Comparison of ENCODE assay signal across 13 cellular contexts in the genomic region with DNA sequence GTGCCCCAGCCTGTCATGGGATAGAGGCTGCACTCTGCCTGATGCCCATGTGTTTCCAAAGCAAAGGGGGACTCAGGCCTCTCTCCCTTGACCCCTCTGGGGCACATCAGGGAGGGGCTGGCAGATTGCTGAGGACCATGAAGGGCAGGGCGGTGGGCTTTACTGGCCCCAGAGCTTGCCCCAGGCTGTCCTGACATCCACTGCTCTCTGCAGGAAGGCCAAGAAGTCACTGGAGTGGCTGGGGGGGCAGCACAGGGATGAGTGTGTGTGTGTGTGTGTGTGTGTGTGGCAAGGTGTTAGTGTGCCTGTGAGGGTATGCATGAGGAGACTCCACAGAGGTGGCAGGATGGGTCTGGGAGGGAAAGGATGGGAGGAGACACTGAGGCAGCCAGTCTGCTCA.
A peak's percentile ranks its signal among the peaks of the same experiment; 100 is the strongest.
DNase-seq lines count a peak whose midpoint lies in the region; ATAC-seq and TF ChIP-seq lines count a peak whose summit lies in the region.
"Had no signal": no experiment of that assay in that cellular context is flagged by ENCODE, and none has a peak within 500 bp of the region (broad histone marks: within the 10 kb centered on the region; RNA-seq: fewer than 3 reads in every experiment).

No MANE protein-coding gene starts in this region.

- WGBS in neuronal stem cell (ENCODE audit: extremely low coverage in 2 of 2, insufficient read length in 2 of 2, insufficient replicate concordance in 1 of 2), 2 donors, result no CpG with 5 or more reads among the region's 1 CpG
- WGBS in suprapubic skin, result 100% methylated on average over 1 of the region's 1 CpG

- ATAC-seq in HG03520 (IDR thresholded peaks at IDR 0.05; ENCODE audit: unreplicated experiment) (no peak), GM18868 (IDR thresholded peaks at IDR 0.05; ENCODE audit: unreplicated experiment) (no peak)
- ATAC-seq in activated CD8-positive, alpha-beta T cell treated with anti-CD3 and anti-CD28 coated beads, Interleukin-2, amount 10 ng/mL, durations not matched to agents 7 days and 5 days, result no peak

- no peak for TF ChIP-seq CTCF in dorsolateral prefrontal cortex (IDR thresholded peaks at IDR 0.05 in 54 of 56, conservative IDR thresholded peaks at IDR 0.05 in 2 of 56; ENCODE audit: low read depth in 1 of 56, partially characterized antibody in 56 of 56)
- no peak for TF ChIP-seq CTCF in suprapubic skin (IDR thresholded peaks at IDR 0.05)

- H3K4me1 Mint-ChIP-seq in activated CD8-positive, alpha-beta T cell treated with anti-CD3 and anti-CD28 coated beads, Interleukin-2, amount 10 ng/mL, durations not matched to agents 7 days and 5 days (ENCODE audit: low read depth), result no peaks in the 10 kb centered on the region
- H3K4me1 Mint-ChIP-seq: CD8-positive, alpha-beta memory T cell had no signal

- peak overlapping the region; percentile 49 for H3K18ac ChIP-seq in neuronal stem cell (ENCODE audit: low read length)

- DNase-seq in dorsolateral prefrontal cortex (no peak), neuronal stem cell (ENCODE audit: low spot score) (no peak), suprapubic skin (ENCODE audit: low spot score in 2 of 2) (no peak)
- no peak for DNase-seq in activated CD8-positive, alpha-beta T cell treated with anti-CD3 and anti-CD28 coated beads, Interleukin-2, amount 10 ng/mL, durations not matched to agents 7 days and 5 days
- DNase-seq: Caco-2; CD8-positive, alpha-beta memory T cell; DND-41; GDM1; HFFc6 had no signal

- POLR2A ChIA-PET in activated CD8-positive, alpha-beta T cell treated with anti-CD3 and anti-CD28 coated beads, Interleukin-2, amount 10 ng/mL, durations not matched to agents 7 days and 5 days (lab: Charles Lee), result no interaction called here

- no peak overlapping the region for H4K8ac ChIP-seq in neuronal stem cell (ENCODE audit: low read depth, low read length)

- H3K27ac ChIP-seq in dorsolateral prefrontal cortex (peak overlapping the region in 41 of 59 donors; percentile 4 to 86 (median 63)), neuronal stem cell (replicated peaks; ENCODE audit: low read length) (no peak overlapping the region), suprapubic skin (peak overlapping the region; percentile 20)

- no peak overlapping the region for H2BK120ac ChIP-seq in neuronal stem cell (ENCODE audit: low read depth, low read length)

- H3K36me3 Mint-ChIP-seq in activated CD8-positive, alpha-beta T cell treated with anti-CD3 and anti-CD28 coated beads, Interleukin-2, amount 10 ng/mL, durations not matched to agents 7 days and 5 days (ENCODE audit: low read depth), result no peaks in the 10 kb centered on the region
- H3K36me3 Mint-ChIP-seq: CD8-positive, alpha-beta memory T cell; IgD-negative memory B cell had no signal

- no peaks in the 10 kb centered on the region for H3K9me3 Mint-ChIP-seq in activated CD8-positive, alpha-beta T cell treated with anti-CD3 and anti-CD28 coated beads, Interleukin-2, amount 10 ng/mL, durations not matched to agents 7 days and 5 days (ENCODE audit: insufficient read depth)
- H3K9me3 Mint-ChIP-seq: CD8-positive, alpha-beta memory T cell had no signal

- H3K4me1 ChIP-seq in neuronal stem cell (ENCODE audit: control insufficient read depth in 2 of 2, insufficient read depth in 1 of 2, low read depth in 1 of 2, low read length in 2 of 2) (peaks cover 0 to 2% of the 10 kb centered on the region in 2 donors), suprapubic skin (peaks cover 68% of the 10 kb centered on the region)
- H3K4me1 ChIP-seq: HAP-1 had no signal

- no peak overlapping the region for H2BK15ac ChIP-seq in neuronal stem cell (ENCODE audit: low read length)

- H3K36me3 ChIP-seq in neuronal stem cell (replicated peaks in 1 of 2; ENCODE audit: control insufficient read depth in 2 of 2, insufficient read depth in 2 of 2, low read length in 2 of 2) (no peaks in the 10 kb centered on the region), suprapubic skin (no peaks in the 10 kb centered on the region)
- H3K36me3 ChIP-seq: HAP-1 had no signal

- peak overlapping the region; percentile 77 for H3K14ac ChIP-seq in neuronal stem cell (ENCODE audit: low read length)

- H3K4me3 ChIP-seq in dorsolateral prefrontal cortex, result no peak overlapping the region
- H3K4me3 ChIP-seq in neuronal stem cell (ENCODE audit: low read length in 2 of 2), result no peak overlapping the region
- no peak overlapping the region for H3K4me3 ChIP-seq in suprapubic skin
- H3K4me3 ChIP-seq: HAP-1 had no signal

- no peak for TF ChIP-seq EP300 in suprapubic skin (IDR thresholded peaks at IDR 0.05)

- no peak overlapping the region for H3K23ac ChIP-seq in neuronal stem cell (ENCODE audit: low read depth, low read length, poor library complexity)

- H3K4me3 Mint-ChIP-seq in activated CD8-positive, alpha-beta T cell treated with anti-CD3 and anti-CD28 coated beads, Interleukin-2, amount 10 ng/mL, durations not matched to agents 7 days and 5 days, result no peak overlapping the region
- H3K4me3 Mint-ChIP-seq: CD8-positive, alpha-beta memory T cell; HFFc6; IgD-negative memory B cell had no signal

- no peaks in the 10 kb centered on the region for H3K9me3 ChIP-seq in neuronal stem cell (replicated peaks in 1 of 2; ENCODE audit: control insufficient read depth in 2 of 2, insufficient read depth in 1 of 2, low read depth in 1 of 2, low read length in 2 of 2)
- H3K9me3 ChIP-seq in suprapubic skin, result no peaks in the 10 kb centered on the region
- H3K9me3 ChIP-seq: Caco-2, HAP-1 had no signal

- no peak for TF ChIP-seq POLR2A in suprapubic skin (IDR thresholded peaks at IDR 0.05)

- no peak overlapping the region for H3K4ac ChIP-seq in neuronal stem cell (ENCODE audit: low read length)

- intact Hi-C loops in dorsolateral prefrontal cortex (cut with DNase I), result no loop called here

- peak overlapping the region; percentile 11 for H2AK5ac ChIP-seq in neuronal stem cell (ENCODE audit: low read depth, low read length)

- no peaks in the 10 kb centered on the region for H3K27me3 Mint-ChIP-seq in activated CD8-positive, alpha-beta T cell treated with anti-CD3 and anti-CD28 coated beads, Interleukin-2, amount 10 ng/mL, durations not matched to agents 7 days and 5 days (ENCODE audit: low read depth)

- H3K27ac Mint-ChIP-seq in activated CD8-positive, alpha-beta T cell treated with anti-CD3 and anti-CD28 coated beads, Interleukin-2, amount 10 ng/mL, durations not matched to agents 7 days and 5 days, result no peak overlapping the region
- H3K27ac Mint-ChIP-seq: HFFc6, IgD-negative memory B cell had no signal

- no peak overlapping the region for H2BK5ac ChIP-seq in neuronal stem cell (ENCODE audit: low read length)

- H3K27me3 ChIP-seq in dorsolateral prefrontal cortex (no peaks in the 10 kb centered on the region), neuronal stem cell (ENCODE audit: control insufficient read depth in 3 of 3, insufficient read depth in 3 of 3, low read depth in 1 of 3, low read length in 3 of 3) (no peaks in the 10 kb centered on the region), suprapubic skin (no peaks in the 10 kb centered on the region)

- no peak overlapping the region for H3K9ac ChIP-seq in neuronal stem cell (ENCODE audit: low read depth, low read length, poor library complexity)

- no peak overlapping the region for H4K91ac ChIP-seq in neuronal stem cell (ENCODE audit: low read depth, low read length, poor library complexity)

- no peak overlapping the region for H3K4me2 ChIP-seq in neuronal stem cell (ENCODE audit: insufficient read depth, low read length, poor library complexity, severe bottlenecking)

- H3K79me1 ChIP-seq in neuronal stem cell (ENCODE audit: low read depth, low read length), result no peaks in the 10 kb centered on the region

- H2AFZ ChIP-seq in neuronal stem cell (ENCODE audit: low read length), result no peak overlapping the region

- CTCF ChIA-PET in activated CD8-positive, alpha-beta T cell treated with anti-CD3 and anti-CD28 coated beads, Interleukin-2, amount 10 ng/mL, durations not matched to agents 7 days and 5 days (lab: Charles Lee), result no interaction called here

- H2BK12ac ChIP-seq in neuronal stem cell (ENCODE audit: low read length), result no peak overlapping the region
